Comparison of ENCODE assay signal across 8 cellular contexts in the genomic region with DNA sequence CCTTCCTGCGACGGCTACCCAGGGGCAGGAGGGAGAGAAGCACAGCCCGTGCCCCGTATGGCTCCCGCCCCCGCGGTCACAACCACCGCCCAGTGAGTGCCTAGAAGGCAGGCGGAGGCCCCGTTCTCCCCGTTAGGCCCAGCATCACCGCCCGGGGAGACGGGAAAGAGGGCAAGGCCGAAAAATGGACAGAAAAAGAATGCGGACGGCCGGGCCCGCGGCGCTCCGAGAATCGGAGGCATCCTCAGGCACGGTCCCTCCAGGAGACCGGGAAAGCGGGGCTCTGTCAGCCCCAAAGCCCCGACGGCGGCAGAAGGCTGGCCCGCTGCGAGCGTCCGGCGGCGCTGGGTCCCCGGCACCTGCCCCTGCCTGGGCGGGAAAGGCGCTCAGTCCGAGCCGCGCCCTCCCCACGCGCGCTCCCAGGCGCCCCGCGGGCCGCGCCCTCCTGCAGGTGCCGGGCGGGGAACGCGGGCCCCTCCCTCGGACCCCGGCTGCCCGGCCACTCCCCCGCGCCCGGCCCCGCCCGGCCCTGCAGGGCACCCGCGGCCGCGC. TPM values are rescaled to one million over a fixed set of nuclear protein-coding genes. Genes with fewer than 3 reads are reported as not detected.
DNase-seq lines count a peak whose midpoint lies in the region; TF ChIP-seq lines count a peak whose summit lies in the region.

No MANE protein-coding gene starts in this region.

- in situ Hi-C loops in HAP-1 (cut with MboI; ENCODE audit: low sequenced_read_pairs), result no loop called here

- CTCF ChIA-PET in GM10248 (lab: Yijun Ruan, JAX), result interaction anchor here (1.5 to 2.3 kb wide), 2 partner anchors 31 to 37 kb away, joined by 3 to 7 read pairs; no protein-coding TSS in a partner anchor

- H3K9me3 ChIP-seq in HAP-1, result no peaks in the 10 kb centered on the region
- no peaks in the 10 kb centered on the region for H3K9me3 ChIP-seq in adipocyte (ENCODE audit: control insufficient read depth, low read length)
- no peaks in the 10 kb centered on the region for H3K9me3 ChIP-seq in iPS-18a (ENCODE audit: control insufficient read depth, low read depth, low read length)
- H3K9me3 ChIP-seq in spleen, result no peaks in the 10 kb centered on the region

- POLR2A ChIA-PET in GM10248 (lab: Yijun Ruan, JAX), result interaction anchor here (1.0 to 1.1 kb wide), 2 partner anchors 11 to 14 kb away, joined by 3 to 4 read pairs; no protein-coding TSS in a partner anchor

- H3K27ac ChIP-seq in iPS-18a (ENCODE audit: low read length), result no peak overlapping the region
- peak overlapping the region; percentile 70 to 95 (median 88) for H3K27ac ChIP-seq in spleen

- H3K9ac ChIP-seq in adipocyte (ENCODE audit: low read length) (peak overlapping the region; percentile 91), iPS-18a (ENCODE audit: low read length) (peak overlapping the region; percentile 57)

- H3K36me3 ChIP-seq in HAP-1 (replicated peaks) (peaks cover 4% of the 10 kb centered on the region; the same call in 1 of the 2 replicates), adipocyte (ENCODE audit: control insufficient read depth, insufficient read depth, low read length, severe bottlenecking) (no peaks in the 10 kb centered on the region), iPS-18a (ENCODE audit: control insufficient read depth, low read depth, low read length) (no peaks in the 10 kb centered on the region), spleen (peaks cover 0 to 8% (median 0%) of the 10 kb centered on the region in 6 donors)

- H3K27me3 ChIP-seq in HAP-1 (ENCODE audit: low read depth) (no peaks in the 10 kb centered on the region), adipocyte (replicated peaks; ENCODE audit: control insufficient read depth, insufficient read depth, low read length) (no peaks in the 10 kb centered on the region), iPS-18a (ENCODE audit: control insufficient read depth, insufficient read depth, low read length) (no peaks in the 10 kb centered on the region), spleen (replicated peaks in 1 of 7) (no peaks in the 10 kb centered on the region)

- H3K4me1 ChIP-seq in HAP-1 (peaks cover 9% of the 10 kb centered on the region), adipocyte (ENCODE audit: control insufficient read depth, insufficient read depth, low read length) (peaks cover 19% of the 10 kb centered on the region), iPS-18a (ENCODE audit: control insufficient read depth, low read depth, low read length) (peaks cover 4% of the 10 kb centered on the region), spleen (peaks cover 17 to 73% (median 44%) of the 10 kb centered on the region in 6 donors)

- intact Hi-C loops in spleen (cut with DNase I; ENCODE audit: low total_unique reads), result no loop called here

- WGBS in spleen, 5 donors, result 0 to 1% (median 0%) methylated on average over 25 to 65 of the region's 65 CpGs

- no peak for TF ChIP-seq POLR2A in spleen (IDR thresholded peaks at IDR 0.05)

- TF ChIP-seq CTCF in GM10248 (IDR thresholded peaks at IDR 0.05; ENCODE audit: control extremely low read depth, extremely low read depth, low read depth, missing control alignments) (no peak), spleen (IDR thresholded peaks at IDR 0.05 in 8 of 11, conservative IDR thresholded peaks at IDR 0.05 in 3 of 11) (no peak)

- H3K4me3 ChIP-seq in HAP-1, result peak overlapping the region; percentile 58
- H3K4me3 ChIP-seq in adipocyte (ENCODE audit: low read length), result peak overlapping the region; percentile 83
- peak overlapping the region; percentile 72 for H3K4me3 ChIP-seq in iPS-18a (ENCODE audit: low read length)
- H3K4me3 ChIP-seq in spleen, result peak overlapping the region; percentile 74 to 93 (median 84)

- DNase-seq in GM10248 (ENCODE audit: extremely low spot score), result peak; percentile 53
- DNase-seq in HAP-1 (ENCODE audit: low spot score in 2 of 2), result peak in 1 of 2 experiments; percentile 4
- DNase-seq in NCI-H748 treated with DMSO at 0.1 percent for 48 hours (lab: John Stamatoyannopoulos, UW), result peak; percentile 76
- DNase-seq in adipocyte (ENCODE audit: low read depth), result peak; percentile 68
- DNase-seq in spleen, result peak; percentile 91
- DNase-seq in NCI-H2171 (lab: John Stamatoyannopoulos, UW), result no peak
- no peak for DNase-seq in HPDE6-E6E7 (ENCODE audit: extremely low spot score)

RNA-seq across cellular contexts. Expression of gene MCRIP1, which starts 0.4 kb away (rescaled TPM):
- total RNA-seq in spleen, result 10 to 100 TPM; 47.5 to 71.3 (median 52.6) TPM
- polyA plus RNA-seq in spleen, result 100 to 1,000 TPM in 2 of 3 donors, 10 to 100 TPM in 1; 75.9 to 182 (median 111) TPM

RNA-seq across cellular contexts. Expression of gene PPP1R27, which starts 2.2 kb away (rescaled TPM):
- not detected for total RNA-seq in spleen
- under 1 TPM in 2 of 3 donors, not detected in 1; 0.09 to 0.39 TPM for polyA plus RNA-seq in spleen

RNA-seq across cellular contexts. Expression of gene P4HB, which starts 27.7 kb away (rescaled TPM):
- total RNA-seq in spleen, result 1,000 to 10,000 TPM in 3 of 7 donors, 100 to 1,000 TPM in 4; 561 to 1,208 (median 823) TPM
- 100 to 1,000 TPM; 161 to 366 (median 188) TPM for polyA plus RNA-seq in spleen

RNA-seq across cellular contexts. Expression of gene GCGR, which starts 28.7 kb away (rescaled TPM):
- under 1 TPM in 1 of 7 donors, not detected in 6; 0.37 TPM for total RNA-seq in spleen
- under 1 TPM; 0.06 to 0.15 (median 0.13) TPM for polyA plus RNA-seq in spleen

RNA-seq across cellular contexts. Expression of gene ARHGDIA, which starts 38.5 kb away (rescaled TPM):
- 100 to 1,000 TPM; 155 to 392 (median 293) TPM for total RNA-seq in spleen
- polyA plus RNA-seq in spleen, result 100 to 1,000 TPM; 131 to 261 (median 137) TPM

Comparison
In these comparisons a context has a peak if more than half of its experiments do, and no peak if none do; other contexts are left out.
1. DNase-seq: peak in GM10248 (single experiment), NCI-H748 treated with DMSO at 0.1 percent for 48 hours (single experiment), adipocyte (single experiment) and spleen (single experiment); none in NCI-H2171 (single experiment) and HPDE6-E6E7 (single experiment).
2. Peak in every context shown above with its lines, with median percentiles within 50 percentile points of each other: H3K4me3 ChIP-seq.